ENCODE assay signal across 1 cellular context in the genomic region with DNA sequence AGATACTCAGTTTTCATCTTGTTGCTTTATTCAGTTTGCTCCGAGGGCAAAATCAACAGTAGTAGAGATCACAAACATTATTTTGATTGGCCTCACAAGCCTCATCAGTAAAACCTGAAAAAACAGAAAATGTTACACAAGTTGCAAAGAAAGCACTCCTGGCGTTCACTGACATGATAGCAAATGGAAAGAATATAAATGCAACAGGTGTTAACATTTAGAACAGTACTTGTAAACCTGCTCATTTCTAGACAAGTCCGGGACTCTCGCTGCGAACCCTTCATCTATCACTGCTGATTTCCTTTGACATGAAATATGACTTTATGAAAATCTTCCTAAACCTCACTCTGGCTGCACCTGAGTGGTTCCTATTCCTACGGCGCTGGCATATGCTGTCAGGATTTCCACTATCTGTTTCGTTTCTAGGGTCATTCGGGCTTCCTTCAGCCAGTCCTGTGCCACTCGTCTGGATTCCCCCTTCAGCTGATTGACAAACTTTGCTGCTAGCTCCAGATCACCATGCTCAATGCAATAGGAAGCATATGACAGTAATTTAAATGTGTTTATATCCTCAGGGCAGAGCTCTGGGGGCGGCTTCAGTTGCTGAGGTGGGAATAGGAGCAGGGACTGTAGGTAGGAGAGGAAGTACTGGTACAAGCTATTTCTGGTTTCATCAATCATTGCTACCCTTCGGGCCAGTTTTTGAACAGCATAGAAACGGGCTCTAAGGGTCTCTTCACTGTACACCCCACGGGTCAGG.
TF ChIP-seq lines count a peak whose summit lies in the region.

No MANE protein-coding gene starts in this region.

TF ChIP-seq in H1, 55 proteins besides CTCF, POLR2A, EP300 and RAD21:
- TF ChIP-seq NRF1 (IDR thresholded peaks at IDR 0.05; ENCODE audit: low read depth, low read length) (no peak), POU5F1 (IDR thresholded peaks at IDR 0.05; ENCODE audit: low read depth, low read length) (no peak), CBX8 (IDR thresholded peaks at IDR 0.05; ENCODE audit: borderline replicate concordance, low read depth, low read length) (no peak), TEAD4 (IDR thresholded peaks at IDR 0.05; ENCODE audit: low read depth, low read length) (no peak), GTF2F1 (IDR thresholded peaks at IDR 0.05; ENCODE audit: borderline replicate concordance, low read depth, low read length) (no peak)
